19 cellular contexts compared by ENCODE assay signal in the genomic region with DNA sequence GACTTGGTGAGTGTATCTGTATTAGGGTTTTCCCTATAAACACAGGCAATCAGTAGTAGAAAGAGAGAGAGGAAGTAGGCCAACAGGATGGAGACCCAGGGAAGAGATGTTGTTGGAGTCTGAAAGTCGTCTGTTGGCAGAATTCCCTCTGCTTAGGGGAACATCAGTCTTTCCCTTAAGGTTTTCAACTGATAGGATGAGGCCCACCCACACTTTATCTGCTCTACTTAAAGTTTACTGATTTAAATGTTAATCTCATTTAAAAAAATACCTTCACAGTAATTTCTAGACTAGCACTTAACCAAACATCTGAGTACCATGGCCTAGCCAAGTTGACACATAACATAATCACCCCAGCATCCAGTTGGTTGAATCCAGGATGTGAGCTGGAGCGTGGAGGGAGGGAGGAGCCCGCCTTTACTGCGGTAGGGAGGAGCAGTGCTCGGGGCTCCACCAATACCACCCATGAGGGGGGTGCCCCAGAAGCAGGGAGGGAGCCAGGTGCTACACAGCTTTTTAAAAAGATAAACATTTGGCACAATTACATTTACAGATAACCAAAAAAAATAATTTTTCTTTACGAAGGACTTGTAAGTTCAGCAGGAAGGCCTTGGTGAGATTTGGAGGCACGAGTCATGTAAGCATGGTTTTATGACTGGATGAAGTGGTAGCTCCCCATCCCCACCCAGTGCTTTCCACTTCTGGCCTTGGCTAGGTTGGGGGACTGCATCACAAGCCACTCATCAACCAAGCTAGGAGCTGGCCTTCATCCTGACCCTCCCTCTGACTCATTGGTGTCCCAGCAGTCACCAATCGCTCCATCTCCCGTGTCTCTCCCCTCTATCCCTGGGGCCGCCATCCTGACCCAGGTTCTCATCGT. TPM values are rescaled to one million over a fixed set of nuclear protein-coding genes. Genes with fewer than 3 reads are reported as not detected.
DNase-seq lines count a peak whose midpoint lies in the region; ATAC-seq, FAIRE-seq and TF ChIP-seq lines count a peak whose summit lies in the region.
"Had no signal": no experiment of that assay in that cellular context is flagged by ENCODE, and none has a peak within 500 bp of the region (broad histone marks: within the 10 kb centered on the region; RNA-seq: fewer than 3 reads in every experiment).

No MANE protein-coding gene starts in this region.

- no peaks in the 10 kb centered on the region for H3K27me3 ChIP-seq in A673 (replicated peaks; ENCODE audit: insufficient read depth, low read depth, low read length, poor library complexity)
- H3K27me3 ChIP-seq: esophagus squamous epithelium, uterus had no signal

- peaks cover 14% of the 10 kb centered on the region for H3K9me3 Mint-ChIP-seq in activated CD8-positive, alpha-beta T cell treated with anti-CD3 and anti-CD28 coated beads for 36 hours
- peaks cover 4% of the 10 kb centered on the region for H3K9me3 Mint-ChIP-seq in activated CD8-positive, alpha-beta T cell treated with anti-CD3 and anti-CD28 coated beads, Interleukin-2, amount 10 ng/mL, durations not matched to agents 7 days and 5 days (ENCODE audit: insufficient read depth)
- peaks cover 13% of the 10 kb centered on the region for H3K9me3 Mint-ChIP-seq in activated naive CD8-positive, alpha-beta T cell treated with anti-CD3 and anti-CD28 coated beads for 36 hours

- ATAC-seq in activated CD8-positive, alpha-beta T cell treated with anti-CD3 and anti-CD28 coated beads for 36 hours: peak; percentile 47
- no peak for ATAC-seq in activated CD8-positive, alpha-beta T cell treated with anti-CD3 and anti-CD28 coated beads, Interleukin-2, amount 10 ng/mL, durations not matched to agents 7 days and 5 days
- ATAC-seq: lower lobe of right lung, psoas muscle, WTC11 had no signal

- H3K9me3 ChIP-seq in A673 (ENCODE audit: low read depth, low read length, poor library complexity, severe bottlenecking): peaks cover 7% of the 10 kb centered on the region
- H3K9me3 ChIP-seq: esophagus squamous epithelium, lower lobe of right lung, psoas muscle, uterus had no signal

- BruUV-seq in A673 (replicated peaks; lab: Mats Ljungman, UMichigan): no TSS peak

- peak overlapping the region; percentile 24 for H3K27ac Mint-ChIP-seq in activated CD8-positive, alpha-beta T cell treated with anti-CD3 and anti-CD28 coated beads for 36 hours
- H3K27ac Mint-ChIP-seq in activated CD8-positive, alpha-beta T cell treated with anti-CD3 and anti-CD28 coated beads, Interleukin-2, amount 10 ng/mL, durations not matched to agents 7 days and 5 days: no peak overlapping the region
- H3K27ac Mint-ChIP-seq in activated naive CD8-positive, alpha-beta T cell treated with anti-CD3 and anti-CD28 coated beads for 36 hours: peak overlapping the region; percentile 25
- H3K27ac Mint-ChIP-seq: WTC11 had no signal

- POLR2A ChIA-PET in activated CD8-positive, alpha-beta T cell treated with anti-CD3 and anti-CD28 coated beads for 36 hours (lab: Charles Lee): interaction anchor here (0.6 to 2.2 kb wide), 8 partner anchors 11 to 49 kb away, joined by 3 to 5 read pairs (median 4); no protein-coding TSS in a partner anchor
- POLR2A ChIA-PET in activated CD8-positive, alpha-beta T cell treated with anti-CD3 and anti-CD28 coated beads, Interleukin-2, amount 10 ng/mL, durations not matched to agents 7 days and 5 days (lab: Charles Lee): no interaction called here
- POLR2A ChIA-PET in A673 (lab: Charles Lee; ENCODE audit: low non-redundant PET): no interaction called here

- peaks cover 1% of the 10 kb centered on the region for H3K27me3 Mint-ChIP-seq in activated CD8-positive, alpha-beta T cell treated with anti-CD3 and anti-CD28 coated beads for 36 hours
- H3K27me3 Mint-ChIP-seq in activated CD8-positive, alpha-beta T cell treated with anti-CD3 and anti-CD28 coated beads, Interleukin-2, amount 10 ng/mL, durations not matched to agents 7 days and 5 days (ENCODE audit: low read depth): peaks cover 7% of the 10 kb centered on the region
- no peaks in the 10 kb centered on the region for H3K27me3 Mint-ChIP-seq in activated naive CD8-positive, alpha-beta T cell treated with anti-CD3 and anti-CD28 coated beads for 36 hours

- no peaks in the 10 kb centered on the region for H3K36me3 ChIP-seq in A673 (ENCODE audit: insufficient read depth, low read length, poor library complexity, severe bottlenecking)
- H3K36me3 ChIP-seq: esophagus squamous epithelium, lower lobe of right lung, uterus had no signal

- TF ChIP-seq CTCF in activated CD8-positive, alpha-beta T cell treated with anti-CD3 and anti-CD28 coated beads for 36 hours (IDR thresholded peaks at IDR 0.05): no peak
- no peak for TF ChIP-seq CTCF in A673 (conservative IDR thresholded peaks at IDR 0.05; ENCODE audit: low read depth, low read length)
- no peak for TF ChIP-seq CTCF in GM13976 (IDR thresholded peaks at IDR 0.05; ENCODE audit: borderline replicate concordance, control extremely low read depth, extremely low read depth, insufficient read depth, missing control alignments)

- H3K4me1 ChIP-seq in A673 (ENCODE audit: insufficient read depth, low read length, poor library complexity, severe bottlenecking): no peaks in the 10 kb centered on the region
- H3K4me1 ChIP-seq: esophagus squamous epithelium, lower lobe of right lung, psoas muscle, uterus had no signal

- in situ Hi-C loops in GM13976 (cut with MboI; ENCODE audit: low sequenced_read_pairs, unreplicated experiment): no loop called here

- H3K4me3 Mint-ChIP-seq in activated CD8-positive, alpha-beta T cell treated with anti-CD3 and anti-CD28 coated beads for 36 hours: no peak overlapping the region
- H3K4me3 Mint-ChIP-seq in activated CD8-positive, alpha-beta T cell treated with anti-CD3 and anti-CD28 coated beads, Interleukin-2, amount 10 ng/mL, durations not matched to agents 7 days and 5 days: no peak overlapping the region
- no peak overlapping the region for H3K4me3 Mint-ChIP-seq in activated naive CD8-positive, alpha-beta T cell treated with anti-CD3 and anti-CD28 coated beads for 36 hours
- H3K4me3 Mint-ChIP-seq: WTC11 had no signal

- no peak overlapping the region for H3K4me3 ChIP-seq in A673 (ENCODE audit: low read depth, low read length, poor library complexity, severe bottlenecking)
- H3K4me3 ChIP-seq: esophagus squamous epithelium, lower lobe of right lung, psoas muscle, uterus had no signal

- CTCF ChIA-PET in activated CD8-positive, alpha-beta T cell treated with anti-CD3 and anti-CD28 coated beads for 36 hours (lab: Charles Lee): interaction anchor here (0.9 to 2.9 kb wide), 7 partner anchors 17 to 69 kb away, joined by 3 to 9 read pairs (median 4); no protein-coding TSS in a partner anchor
- CTCF ChIA-PET in activated CD8-positive, alpha-beta T cell treated with anti-CD3 and anti-CD28 coated beads, Interleukin-2, amount 10 ng/mL, durations not matched to agents 7 days and 5 days (lab: Charles Lee): interaction anchor here (1.0 to 1.9 kb wide), 3 partner anchors 43 to 69 kb away, joined by 3 to 6 read pairs (median 3); no protein-coding TSS in a partner anchor
- CTCF ChIA-PET in A673 (lab: Charles Lee): no interaction called here

- no peak overlapping the region for H3K27ac ChIP-seq in A673 (ENCODE audit: low read depth, low read length, poor library complexity, severe bottlenecking)
- H3K27ac ChIP-seq: esophagus squamous epithelium, lower lobe of right lung, psoas muscle, uterus had no signal

- DNase-seq in activated CD8-positive, alpha-beta T cell treated with anti-CD3 and anti-CD28 coated beads for 36 hours: peak; percentile 49
- DNase-seq in activated CD8-positive, alpha-beta T cell treated with anti-CD3 and anti-CD28 coated beads, Interleukin-2, amount 10 ng/mL, durations not matched to agents 7 days and 5 days: no peak
- no peak for DNase-seq in GM18507 (ENCODE audit: extremely low spot score, insufficient read length, low read depth)
- no peak for DNase-seq in activated naive CD8-positive, alpha-beta T cell treated with anti-CD3 and anti-CD28 coated beads for 36 hours
- DNase-seq in stimulated activated CD8-positive, alpha-beta memory T cell treated with anti-CD3 and anti-CD28 coated beads, Interleukin-4, amount 100 ng/mL, for 48 hours: peak; percentile 47
- no peak for DNase-seq in A673 (ENCODE audit: low spot score)
- DNase-seq in GM13976 (ENCODE audit: low spot score): no peak
- no peak for DNase-seq in NCI-H2171 treated with DMSO at 0.1 percent for 48 hours (lab: John Stamatoyannopoulos, UW)
- DNase-seq: DND-41, esophagus squamous epithelium, lower lobe of right lung, NCI-H1436 treated with DMSO at 0.1 percent for 48 hours, NCI-H524 treated with DMSO at 0.1 percent for 48 hours, psoas muscle, substantia nigra, uterus had no signal

- peaks cover 8% of the 10 kb centered on the region for H3K36me3 Mint-ChIP-seq in activated CD8-positive, alpha-beta T cell treated with anti-CD3 and anti-CD28 coated beads for 36 hours (ENCODE audit: low read depth)
- H3K36me3 Mint-ChIP-seq in activated CD8-positive, alpha-beta T cell treated with anti-CD3 and anti-CD28 coated beads, Interleukin-2, amount 10 ng/mL, durations not matched to agents 7 days and 5 days (ENCODE audit: low read depth): peaks cover 3% of the 10 kb centered on the region
- H3K36me3 Mint-ChIP-seq in activated naive CD8-positive, alpha-beta T cell treated with anti-CD3 and anti-CD28 coated beads for 36 hours: peaks cover 14% of the 10 kb centered on the region

- intact Hi-C loops in activated CD8-positive, alpha-beta T cell treated with anti-CD3 and anti-CD28 coated beads for 36 hours (cut with micrococcal nuclease): no loop called here
- intact Hi-C loops in A673 (cut with micrococcal nuclease; ENCODE audit: unreplicated experiment): no loop called here

- FAIRE-seq in GM18507 (lab: Jason Lieb, UNC): peak; percentile 5
- FAIRE-seq: colon, keratinocyte had no signal

- peaks cover 47% of the 10 kb centered on the region for H3K4me1 Mint-ChIP-seq in activated CD8-positive, alpha-beta T cell treated with anti-CD3 and anti-CD28 coated beads for 36 hours (ENCODE audit: low read depth)
- peaks cover 9% of the 10 kb centered on the region for H3K4me1 Mint-ChIP-seq in activated CD8-positive, alpha-beta T cell treated with anti-CD3 and anti-CD28 coated beads, Interleukin-2, amount 10 ng/mL, durations not matched to agents 7 days and 5 days (ENCODE audit: low read depth)
- H3K4me1 Mint-ChIP-seq in activated naive CD8-positive, alpha-beta T cell treated with anti-CD3 and anti-CD28 coated beads for 36 hours: peaks cover 45% of the 10 kb centered on the region

RNA-seq across cellular contexts. Expression of a gene that starts 18.4 kb away (rescaled TPM):
- total RNA-seq in activated CD8-positive, alpha-beta T cell treated with anti-CD3 and anti-CD28 coated beads for 36 hours: 10 to 100 TPM; 44.9 to 45.1 TPM
- 1 to 10 TPM; 9.1 to 9.2 TPM for total RNA-seq in activated CD8-positive, alpha-beta T cell treated with anti-CD3 and anti-CD28 coated beads, Interleukin-2, amount 10 ng/mL, durations not matched to agents 7 days and 5 days
- 10 to 100 TPM; 63.4 to 64.4 TPM for total RNA-seq in activated naive CD8-positive, alpha-beta T cell treated with anti-CD3 and anti-CD28 coated beads for 36 hours
- 24.8 and 29.5 TPM in 2 replicates for total RNA-seq in A673 (2021)

Comparison
In these comparisons a context has a peak if more than half of its experiments do, and no peak if none do; other contexts are left out.
1. DNase-seq: peak in activated CD8-positive, alpha-beta T cell treated with anti-CD3 and anti-CD28 coated beads for 36 hours (single experiment) and stimulated activated CD8-positive, alpha-beta memory T cell treated with anti-CD3 and anti-CD28 coated beads, Interleukin-4, amount 100 ng/mL, for 48 hours (single experiment); none in activated CD8-positive, alpha-beta T cell treated with anti-CD3 and anti-CD28 coated beads, Interleukin-2, amount 10 ng/mL, durations not matched to agents 7 days and 5 days (single experiment), GM18507 (single experiment), activated naive CD8-positive, alpha-beta T cell treated with anti-CD3 and anti-CD28 coated beads for 36 hours (single experiment), A673 (single experiment), GM13976 (single experiment) and NCI-H2171 treated with DMSO at 0.1 percent for 48 hours (single experiment).